Comparison of ENCODE assay signal across 1 cellular context in the genomic region with DNA sequence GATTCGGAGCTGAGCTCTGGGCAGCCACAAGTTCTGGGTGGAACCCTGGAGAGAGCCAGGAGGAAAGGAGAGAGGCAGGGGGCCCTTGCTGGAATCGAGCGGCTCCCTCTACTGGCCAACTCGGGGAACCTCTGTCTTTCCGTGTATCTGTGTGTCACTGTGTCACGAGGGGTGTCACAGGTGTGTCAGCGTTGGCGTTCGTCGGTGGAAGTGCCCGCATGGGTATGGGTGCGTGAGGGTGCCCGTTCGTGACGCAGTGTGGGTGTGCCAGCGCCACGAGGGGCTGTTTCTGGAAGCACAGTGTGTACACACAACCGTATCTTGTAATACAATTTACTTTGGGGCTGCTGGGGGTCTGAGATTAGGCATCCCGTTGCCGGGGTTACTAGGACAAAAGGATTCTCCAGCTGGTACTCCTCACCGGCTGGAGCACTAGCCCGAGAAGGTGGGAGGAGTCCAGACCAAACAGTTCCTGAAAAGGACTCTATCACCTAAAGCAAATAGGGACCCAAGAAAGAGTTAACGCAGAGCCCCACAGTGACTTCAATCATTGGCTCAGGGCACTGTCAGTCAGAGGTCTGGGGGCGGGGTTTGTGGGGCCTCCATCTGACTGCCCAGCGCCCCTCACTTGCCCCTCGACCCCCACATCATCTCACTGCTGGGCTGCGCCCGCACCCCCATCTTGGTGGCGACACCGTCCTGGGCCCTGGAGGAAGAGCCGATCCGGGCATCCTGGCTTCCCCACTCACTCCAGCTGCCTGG.
TF ChIP-seq lines count a peak whose summit lies in the region.

No MANE protein-coding gene starts in this region.

TF ChIP-seq in A549, 52 proteins besides CTCF, POLR2A, EP300 and RAD21 (continued from another document):
- TF ChIP-seq, protein P1, sequence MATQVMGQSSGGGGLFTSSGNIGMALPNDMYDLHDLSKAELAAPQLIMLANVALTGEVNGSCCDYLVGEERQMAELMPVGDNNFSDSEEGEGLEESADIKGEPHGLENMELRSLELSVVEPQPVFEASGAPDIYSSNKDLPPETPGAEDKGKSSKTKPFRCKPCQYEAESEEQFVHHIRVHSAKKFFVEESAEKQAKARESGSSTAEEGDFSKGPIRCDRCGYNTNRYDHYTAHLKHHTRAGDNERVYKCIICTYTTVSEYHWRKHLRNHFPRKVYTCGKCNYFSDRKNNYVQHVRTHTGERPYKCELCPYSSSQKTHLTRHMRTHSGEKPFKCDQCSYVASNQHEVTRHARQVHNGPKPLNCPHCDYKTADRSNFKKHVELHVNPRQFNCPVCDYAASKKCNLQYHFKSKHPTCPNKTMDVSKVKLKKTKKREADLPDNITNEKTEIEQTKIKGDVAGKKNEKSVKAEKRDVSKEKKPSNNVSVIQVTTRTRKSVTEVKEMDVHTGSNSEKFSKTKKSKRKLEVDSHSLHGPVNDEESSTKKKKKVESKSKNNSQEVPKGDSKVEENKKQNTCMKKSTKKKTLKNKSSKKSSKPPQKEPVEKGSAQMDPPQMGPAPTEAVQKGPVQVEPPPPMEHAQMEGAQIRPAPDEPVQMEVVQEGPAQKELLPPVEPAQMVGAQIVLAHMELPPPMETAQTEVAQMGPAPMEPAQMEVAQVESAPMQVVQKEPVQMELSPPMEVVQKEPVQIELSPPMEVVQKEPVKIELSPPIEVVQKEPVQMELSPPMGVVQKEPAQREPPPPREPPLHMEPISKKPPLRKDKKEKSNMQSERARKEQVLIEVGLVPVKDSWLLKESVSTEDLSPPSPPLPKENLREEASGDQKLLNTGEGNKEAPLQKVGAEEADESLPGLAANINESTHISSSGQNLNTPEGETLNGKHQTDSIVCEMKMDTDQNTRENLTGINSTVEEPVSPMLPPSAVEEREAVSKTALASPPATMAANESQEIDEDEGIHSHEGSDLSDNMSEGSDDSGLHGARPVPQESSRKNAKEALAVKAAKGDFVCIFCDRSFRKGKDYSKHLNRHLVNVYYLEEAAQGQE (IDR thresholded peaks at IDR 0.05) = no peak
- TF ChIP-seq KDM5A (IDR thresholded peaks at IDR 0.05) = 0 out of 2 replicates have a peak, but pooled peaks have one; percentile 13
- TF ChIP-seq NPAS2 (CRISPR knock-in tag; IDR thresholded peaks at IDR 0.05; ENCODE audit: borderline replicate concordance) = no peak
- TF ChIP-seq TFCP2L1 (CRISPR knock-in tag; IDR thresholded peaks at IDR 0.05) = no peak
- no peak for TF ChIP-seq JUNB (IDR thresholded peaks at IDR 0.05)
- TF ChIP-seq, protein P2, sequence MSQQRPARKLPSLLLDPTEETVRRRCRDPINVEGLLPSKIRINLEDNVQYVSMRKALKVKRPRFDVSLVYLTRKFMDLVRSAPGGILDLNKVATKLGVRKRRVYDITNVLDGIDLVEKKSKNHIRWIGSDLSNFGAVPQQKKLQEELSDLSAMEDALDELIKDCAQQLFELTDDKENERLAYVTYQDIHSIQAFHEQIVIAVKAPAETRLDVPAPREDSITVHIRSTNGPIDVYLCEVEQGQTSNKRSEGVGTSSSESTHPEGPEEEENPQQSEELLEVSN (IDR thresholded peaks at IDR 0.05; ENCODE audit: borderline replicate concordance, low read depth) = no peak
- TF ChIP-seq BHLHE40 (IDR thresholded peaks at IDR 0.05; ENCODE audit: low read depth, low read length) = no peak
- no peak for TF ChIP-seq POLR2AphosphoS2 (conservative IDR thresholded peaks at IDR 0.05; ENCODE audit: low read length)
- TF ChIP-seq, protein P3, sequence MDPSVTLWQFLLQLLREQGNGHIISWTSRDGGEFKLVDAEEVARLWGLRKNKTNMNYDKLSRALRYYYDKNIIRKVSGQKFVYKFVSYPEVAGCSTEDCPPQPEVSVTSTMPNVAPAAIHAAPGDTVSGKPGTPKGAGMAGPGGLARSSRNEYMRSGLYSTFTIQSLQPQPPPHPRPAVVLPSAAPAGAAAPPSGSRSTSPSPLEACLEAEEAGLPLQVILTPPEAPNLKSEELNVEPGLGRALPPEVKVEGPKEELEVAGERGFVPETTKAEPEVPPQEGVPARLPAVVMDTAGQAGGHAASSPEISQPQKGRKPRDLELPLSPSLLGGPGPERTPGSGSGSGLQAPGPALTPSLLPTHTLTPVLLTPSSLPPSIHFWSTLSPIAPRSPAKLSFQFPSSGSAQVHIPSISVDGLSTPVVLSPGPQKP (IDR thresholded peaks at IDR 0.05; ENCODE audit: low read depth, low read length) = no peak
- 0 out of 2 replicates have a peak, but pooled peaks have one; percentile 39 for TF ChIP-seq HDAC2 (IDR thresholded peaks at IDR 0.05)
- TF ChIP-seq ZC3H11A (IDR thresholded peaks at IDR 0.05) = no peak
- no peak for TF ChIP-seq KDM1A (IDR thresholded peaks at IDR 0.05; ENCODE audit: low read depth)
- TF ChIP-seq RCOR1 (IDR thresholded peaks at IDR 0.05; ENCODE audit: low read depth, low read length) = no peak
- TF ChIP-seq MAZ (IDR thresholded peaks at IDR 0.05; ENCODE audit: borderline replicate concordance, low read depth, low read length) = no peak
- TF ChIP-seq RARB (CRISPR knock-in tag; IDR thresholded peaks at IDR 0.05) = no peak
- no peak for TF ChIP-seq PHF8 (IDR thresholded peaks at IDR 0.05; ENCODE audit: borderline replicate concordance, low read depth)
- TF ChIP-seq NFE2L2 (conservative IDR thresholded peaks at IDR 0.05; ENCODE audit: low read length) = no peak
- TF ChIP-seq GATA3 (IDR thresholded peaks at IDR 0.05; ENCODE audit: borderline replicate concordance) = no peak; the same call in 1 of the 2 replicates
- no peak for TF ChIP-seq NR3C1 (IDR thresholded peaks at IDR 0.05)
- TF ChIP-seq, protein P4, sequence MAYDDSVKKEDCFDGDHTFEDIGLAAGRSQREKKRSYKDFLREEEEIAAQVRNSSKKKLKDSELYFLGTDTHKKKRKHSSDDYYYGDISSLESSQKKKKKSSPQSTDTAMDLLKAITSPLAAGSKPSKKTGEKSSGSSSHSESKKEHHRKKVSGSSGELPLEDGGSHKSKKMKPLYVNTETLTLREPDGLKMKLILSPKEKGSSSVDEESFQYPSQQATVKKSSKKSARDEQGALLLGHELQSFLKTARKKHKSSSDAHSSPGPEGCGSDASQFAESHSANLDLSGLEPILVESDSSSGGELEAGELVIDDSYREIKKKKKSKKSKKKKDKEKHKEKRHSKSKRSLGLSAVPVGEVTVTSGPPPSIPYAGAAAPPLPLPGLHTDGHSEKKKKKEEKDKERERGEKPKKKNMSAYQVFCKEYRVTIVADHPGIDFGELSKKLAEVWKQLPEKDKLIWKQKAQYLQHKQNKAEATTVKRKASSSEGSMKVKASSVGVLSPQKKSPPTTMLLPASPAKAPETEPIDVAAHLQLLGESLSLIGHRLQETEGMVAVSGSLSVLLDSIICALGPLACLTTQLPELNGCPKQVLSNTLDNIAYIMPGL (CRISPR knock-in tag; IDR thresholded peaks at IDR 0.05; ENCODE audit: borderline replicate concordance) = no peak
- TF ChIP-seq, protein P5, sequence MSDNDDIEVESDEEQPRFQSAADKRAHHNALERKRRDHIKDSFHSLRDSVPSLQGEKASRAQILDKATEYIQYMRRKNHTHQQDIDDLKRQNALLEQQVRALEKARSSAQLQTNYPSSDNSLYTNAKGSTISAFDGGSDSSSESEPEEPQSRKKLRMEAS (IDR thresholded peaks at IDR 0.05) = peak; percentile 62; the same call in 1 of the 2 replicates
- no peak for TF ChIP-seq CHD4 (IDR thresholded peaks at IDR 0.05; ENCODE audit: borderline replicate concordance)
- TF ChIP-seq FOSL2 (IDR thresholded peaks at IDR 0.05) = 0 out of 2 replicates have a peak, but pooled peaks have one; percentile 7
- TF ChIP-seq FOSL2 (CRISPR knock-in tag; IDR thresholded peaks at IDR 0.05) = no peak; the same call in 1 of the 2 replicates
- TF ChIP-seq, protein P6, sequence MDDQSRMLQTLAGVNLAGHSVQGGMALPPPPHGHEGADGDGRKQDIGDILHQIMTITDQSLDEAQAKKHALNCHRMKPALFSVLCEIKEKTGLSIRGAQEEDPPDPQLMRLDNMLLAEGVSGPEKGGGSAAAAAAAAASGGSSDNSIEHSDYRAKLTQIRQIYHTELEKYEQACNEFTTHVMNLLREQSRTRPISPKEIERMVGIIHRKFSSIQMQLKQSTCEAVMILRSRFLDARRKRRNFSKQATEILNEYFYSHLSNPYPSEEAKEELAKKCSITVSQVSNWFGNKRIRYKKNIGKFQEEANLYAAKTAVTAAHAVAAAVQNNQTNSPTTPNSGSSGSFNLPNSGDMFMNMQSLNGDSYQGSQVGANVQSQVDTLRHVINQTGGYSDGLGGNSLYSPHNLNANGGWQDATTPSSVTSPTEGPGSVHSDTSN (IDR thresholded peaks at IDR 0.05) = peak; percentile 96
- TF ChIP-seq EHMT2 (IDR thresholded peaks at IDR 0.05; ENCODE audit: low read depth) = no peak
- TF ChIP-seq FOSB (CRISPR knock-in tag; IDR thresholded peaks at IDR 0.05) = no peak
- TF ChIP-seq TP53 (CRISPR knock-in tag; IDR thresholded peaks at IDR 0.05) = no peak
- TF ChIP-seq, protein P7, sequence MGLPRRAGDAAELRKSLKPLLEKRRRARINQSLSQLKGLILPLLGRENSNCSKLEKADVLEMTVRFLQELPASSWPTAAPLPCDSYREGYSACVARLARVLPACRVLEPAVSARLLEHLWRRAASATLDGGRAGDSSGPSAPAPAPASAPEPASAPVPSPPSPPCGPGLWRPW (IDR thresholded peaks at IDR 0.05) = no peak
- TF ChIP-seq SREBF2 (IDR thresholded peaks at IDR 0.05) = no peak
- no peak for TF ChIP-seq CHD2 (IDR thresholded peaks at IDR 0.05; ENCODE audit: low read length, partially characterized antibody)
- TF ChIP-seq MYC (IDR thresholded peaks at IDR 0.05; ENCODE audit: borderline replicate concordance, low read length) = no peak
- TF ChIP-seq ZSCAN20 (CRISPR knock-in tag; IDR thresholded peaks at IDR 0.05) = no peak
- TF ChIP-seq, protein P8, sequence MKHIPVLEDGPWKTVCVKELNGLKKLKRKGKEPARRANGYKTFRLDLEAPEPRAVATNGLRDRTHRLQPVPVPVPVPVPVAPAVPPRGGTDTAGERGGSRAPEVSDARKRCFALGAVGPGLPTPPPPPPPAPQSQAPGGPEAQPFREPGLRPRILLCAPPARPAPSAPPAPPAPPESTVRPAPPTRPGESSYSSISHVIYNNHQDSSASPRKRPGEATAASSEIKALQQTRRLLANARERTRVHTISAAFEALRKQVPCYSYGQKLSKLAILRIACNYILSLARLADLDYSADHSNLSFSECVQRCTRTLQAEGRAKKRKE (CRISPR knock-in tag; IDR thresholded peaks at IDR 0.05; ENCODE audit: low read depth) = no peak
- TF ChIP-seq, protein P9, sequence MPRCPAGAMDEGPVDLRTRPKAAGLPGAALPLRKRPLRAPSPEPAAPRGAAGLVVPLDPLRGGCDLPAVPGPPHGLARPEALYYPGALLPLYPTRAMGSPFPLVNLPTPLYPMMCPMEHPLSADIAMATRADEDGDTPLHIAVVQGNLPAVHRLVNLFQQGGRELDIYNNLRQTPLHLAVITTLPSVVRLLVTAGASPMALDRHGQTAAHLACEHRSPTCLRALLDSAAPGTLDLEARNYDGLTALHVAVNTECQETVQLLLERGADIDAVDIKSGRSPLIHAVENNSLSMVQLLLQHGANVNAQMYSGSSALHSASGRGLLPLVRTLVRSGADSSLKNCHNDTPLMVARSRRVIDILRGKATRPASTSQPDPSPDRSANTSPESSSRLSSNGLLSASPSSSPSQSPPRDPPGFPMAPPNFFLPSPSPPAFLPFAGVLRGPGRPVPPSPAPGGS (IDR thresholded peaks at IDR 0.05) = no peak
- TF ChIP-seq RNF2 (IDR thresholded peaks at IDR 0.05; ENCODE audit: borderline replicate concordance, low read depth) = no peak
- TF ChIP-seq HEYL (CRISPR knock-in tag; IDR thresholded peaks at IDR 0.05) = no peak
- no peak for TF ChIP-seq MAFK (IDR thresholded peaks at IDR 0.05; ENCODE audit: partially characterized antibody)
- no peak for TF ChIP-seq RFX5 (IDR thresholded peaks at IDR 0.05)
- no peak for TF ChIP-seq ZFP36 (IDR thresholded peaks at IDR 0.05; ENCODE audit: borderline replicate concordance, partially characterized antibody)
